In the genomic region with DNA sequence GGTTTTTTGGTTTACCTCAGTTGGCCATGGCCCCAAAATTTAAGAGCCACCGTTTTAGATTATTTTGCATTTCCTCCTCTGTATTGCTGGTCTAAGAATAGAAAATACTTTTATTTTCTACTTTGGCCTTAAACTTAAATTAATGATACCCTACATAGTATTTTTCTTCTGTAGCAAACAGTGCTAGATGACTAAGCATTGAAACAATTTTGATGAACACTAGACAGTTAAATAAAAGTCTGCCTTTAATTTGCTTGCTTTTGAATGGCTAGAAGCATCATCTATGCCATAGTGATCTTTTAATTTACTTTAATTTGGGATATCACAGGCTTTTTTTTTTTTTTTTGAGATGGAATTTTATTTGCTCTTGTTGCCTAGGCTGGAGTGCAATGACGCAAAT, we compare ENCODE assay signal across 17 cellular contexts.
DNase-seq lines count a peak whose midpoint lies in the region; ATAC-seq and TF ChIP-seq lines count a peak whose summit lies in the region.
"Had no signal": no experiment of that assay in that cellular context is flagged by ENCODE, and none has a peak within 500 bp of the region (broad histone marks: within the 10 kb centered on the region; RNA-seq: fewer than 3 reads in every experiment).

No MANE protein-coding gene starts in this region.

- no peaks in the 10 kb centered on the region for H3F3A ChIP-seq in PC-3 (ENCODE audit: low read length, unreplicated experiment)

- H3K4me3 ChIP-seq in PC-3 (ENCODE audit: low read length): no peak overlapping the region
- H3K4me3 ChIP-seq: BLaER1 treated with 17β-estradiol and CSF1 and Interleukin-3, amounts not matched to agents 10 nM and 100 nM; GM23338 had no signal

- ATAC-seq in PC-3 (no peak), GM18502 (IDR thresholded peaks at IDR 0.05; ENCODE audit: poor library complexity, unreplicated experiment) (no peak), HG02981 (IDR thresholded peaks at IDR 0.05; ENCODE audit: unreplicated experiment) (no peak)
- ATAC-seq: CD8-positive, alpha-beta T cell; GM23338 had no signal

- H3K9ac ChIP-seq in PC-3 (ENCODE audit: low read length): no peak overlapping the region
- H3K9ac ChIP-seq: BLaER1 treated with 17β-estradiol and CSF1 and Interleukin-3, amounts not matched to agents 10 nM and 100 nM had no signal

- no peaks in the 10 kb centered on the region for H3K79me2 ChIP-seq in PC-3 (ENCODE audit: low read length)

- CTCF ChIA-PET in PC-3 (lab: Charles Lee): no interaction called here

- POLR2A ChIA-PET in PC-3 (lab: Charles Lee; ENCODE audit: unreplicated experiment): no interaction called here

- intact Hi-C loops in PC-3 (cut with micrococcal nuclease): loop anchor here (10.0 kb wide), 1 partner anchor 58 kb away; no protein-coding TSS in a partner anchor

- H3K9me3 ChIP-seq in PC-3 (ENCODE audit: low read length): no peaks in the 10 kb centered on the region
- H3K9me3 ChIP-seq: BLaER1 treated with 17β-estradiol and CSF1 and Interleukin-3, amounts not matched to agents 10 nM and 100 nM had no signal

- no peak overlapping the region for H2AFZ ChIP-seq in PC-3 (ENCODE audit: low read length)
- H2AFZ ChIP-seq: GM23338 had no signal

- H3K27ac ChIP-seq in PC-3 (ENCODE audit: low read length): peak overlapping the region; percentile 85
- H3K27ac ChIP-seq: BLaER1 treated with 17β-estradiol and CSF1 and Interleukin-3, amounts not matched to agents 10 nM and 100 nM had no signal

- DNase-seq in EH (ENCODE audit: low read depth) (peak; percentile 68), PC-3 (no peak), amniotic epithelial cell (ENCODE audit: low read depth) (peak; percentile 9), iris pigment epithelial cell (ENCODE audit: low read depth) (peak; percentile 34), NCI-H526 (lab: John Stamatoyannopoulos, UW) (no peak)
- no peak for DNase-seq in stimulated activated CD4-positive, alpha-beta T cell treated with anti-CD3 and anti-CD28 coated beads, Interleukin-2, amount 100 ng/mL, for 48 hours
- DNase-seq: CD8-positive, alpha-beta T cell; DMS79; HCEC 1CT; NCI-H1105; NCI-H2081 treated with DMSO at 0.1 percent for 48 hours; NCI-H446 treated with DMSO at 0.1 percent for 48 hours; SHP77 had no signal

- no peaks in the 10 kb centered on the region for H3K9me2 ChIP-seq in PC-3 (replicated peaks; ENCODE audit: low read length)

- TF ChIP-seq CTCF in PC-3 (conservative IDR thresholded peaks at IDR 0.05; ENCODE audit: low read depth, low read length): no peak

- peaks cover 27% of the 10 kb centered on the region for H3K4me1 ChIP-seq in PC-3 (ENCODE audit: insufficient read depth, low read length)
- H3K4me1 ChIP-seq: BLaER1 treated with 17β-estradiol and CSF1 and Interleukin-3, amounts not matched to agents 10 nM and 100 nM had no signal

- peaks cover 3% of the 10 kb centered on the region; the same call in 1 of the 2 replicates for H3K36me3 ChIP-seq in PC-3 (ENCODE audit: low read depth, low read length)
- H3K36me3 ChIP-seq: BLaER1 treated with 17β-estradiol and CSF1 and Interleukin-3, amounts not matched to agents 10 nM and 100 nM had no signal

- H4K20me1 ChIP-seq in PC-3 (ENCODE audit: low read length): no peaks in the 10 kb centered on the region
- H4K20me1 ChIP-seq: BLaER1 treated with 17β-estradiol and CSF1 and Interleukin-3, amounts not matched to agents 10 nM and 100 nM had no signal

- no TSS peak for BruUV-seq in PC-3 (replicated peaks; lab: Mats Ljungman, UMichigan)

- H3K4me2 ChIP-seq in PC-3 (ENCODE audit: low read length): no peak overlapping the region
- H3K4me2 ChIP-seq: BLaER1 treated with 17β-estradiol and CSF1 and Interleukin-3, amounts not matched to agents 10 nM and 100 nM; GM23338 had no signal

- no peaks in the 10 kb centered on the region for H3K27me3 ChIP-seq in PC-3 (ENCODE audit: low read length)
- H3K27me3 ChIP-seq: BLaER1 treated with 17β-estradiol and CSF1 and Interleukin-3, amounts not matched to agents 10 nM and 100 nM had no signal

Comparison
In these comparisons a context has a peak if more than half of its experiments do, and no peak if none do; other contexts are left out.
1. DNase-seq: peak in EH (single experiment), amniotic epithelial cell (single experiment) and iris pigment epithelial cell (single experiment); none in PC-3 (single experiment), NCI-H526 (0 of 2) and stimulated activated CD4-positive, alpha-beta T cell treated with anti-CD3 and anti-CD28 coated beads, Interleukin-2, amount 100 ng/mL, for 48 hours (0 of 2).